Comparison of ENCODE assay signal across 9 cellular contexts in the genomic region with DNA sequence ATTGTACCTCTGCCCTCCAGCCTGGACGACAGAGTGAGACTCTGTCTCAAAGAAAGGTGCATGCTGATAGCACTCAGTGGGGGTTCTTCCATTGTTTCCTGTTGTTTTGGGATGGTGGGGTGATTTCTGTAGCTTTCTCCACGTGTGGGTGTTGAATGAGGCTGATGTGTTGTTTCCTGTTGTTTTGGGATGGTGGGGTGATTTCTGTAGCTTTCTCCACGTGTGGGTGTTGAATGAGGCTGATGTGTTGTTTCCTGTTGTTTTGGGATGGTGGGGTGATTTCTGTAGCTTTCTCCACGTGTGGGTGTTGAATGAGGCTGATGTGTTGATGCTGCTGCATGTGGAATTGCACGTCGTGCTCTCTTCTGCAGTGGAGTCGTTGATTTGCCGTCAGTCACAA. TPM values are rescaled to one million over a fixed set of nuclear protein-coding genes. Genes with fewer than 3 reads are reported as not detected.
DNase-seq lines count a peak whose midpoint lies in the region; ATAC-seq and TF ChIP-seq lines count a peak whose summit lies in the region.
"Not testable (repeated sequence)": the region's sequence is repeated elsewhere in the genome, so short reads cannot be mapped to it uniquely, and the experiment has no call there.
"Had no signal": no experiment of that assay in that cellular context is flagged by ENCODE, and none has a peak within 500 bp of the region (broad histone marks: within the 10 kb centered on the region; RNA-seq: fewer than 3 reads in every experiment).

No MANE protein-coding gene starts in this region.

- intact Hi-C loops in HCT116 (cut with micrococcal nuclease): not testable (repeated sequence)
- intact Hi-C loops in activated CD4-positive, alpha-beta T cell treated with anti-CD3 and anti-CD28 coated beads, Interleukin-2, amount 10 ng/mL, durations not matched to agents 24 days and 14 days (cut with micrococcal nuclease): loop anchor here (1.0 kb wide), 2 partner anchors 22 to 38 kb away; a partner anchor contains a TSS
- intact Hi-C loops in natural killer cell (cut with micrococcal nuclease): loop anchor here (1.0 to 5.0 kb wide), 3 partner anchors 22 to 52 kb away; a partner anchor contains a TSS

- H3K27me3 Mint-ChIP-seq in activated CD4-positive, alpha-beta T cell treated with anti-CD3 and anti-CD28 coated beads, Interleukin-2, amount 10 ng/mL, durations not matched to agents 24 days and 14 days; activated T-helper 17 cell treated with anti-CD3 and anti-CD28 coated beads, Interleukin-2, amount 50 U/mL, for 72 hours; central memory CD8-positive, alpha-beta T cell; natural killer cell (ENCODE audit: low read depth in 2 of 2): not testable (repeated sequence)

- TF ChIP-seq CTCF in HCT116 (IDR thresholded peaks at IDR 0.05 in 2 of 3, conservative IDR thresholded peaks at IDR 0.05 in 1 of 3; ENCODE audit: borderline replicate concordance in 1 of 3, insufficient read depth in 1 of 3, low read depth in 2 of 3, low read length in 2 of 3); natural killer cell (IDR thresholded peaks at IDR 0.05): not testable (repeated sequence)

- peaks cover 79% of the 10 kb centered on the region for H3K79me2 ChIP-seq in HCT116 (ENCODE audit: insufficient read depth, low read length)

- not testable (repeated sequence) for TF ChIP-seq POLR2A in HCT116 (IDR thresholded peaks at IDR 0.05; ENCODE audit: borderline replicate concordance, extremely low read depth, insufficient read depth, insufficient read length)

- not testable (repeated sequence) for H3K4me1 ChIP-seq in HCT116 (ENCODE audit: control insufficient read depth in 1 of 2, insufficient read depth in 2 of 2, low read length in 2 of 2)

- not testable (repeated sequence) for TF ChIP-seq RAD21 in HCT116 (IDR thresholded peaks at IDR 0.05; ENCODE audit: low read depth)

- peaks cover 21% of the 10 kb centered on the region for H3K4me1 Mint-ChIP-seq in activated CD4-positive, alpha-beta T cell treated with anti-CD3 and anti-CD28 coated beads, Interleukin-2, amount 10 ng/mL, durations not matched to agents 24 days and 14 days
- not testable (repeated sequence) for H3K4me1 Mint-ChIP-seq in activated T-helper 17 cell treated with anti-CD3 and anti-CD28 coated beads, Interleukin-2, amount 50 U/mL, for 72 hours
- H3K4me1 Mint-ChIP-seq in central memory CD8-positive, alpha-beta T cell: peaks cover 13% of the 10 kb centered on the region
- H3K4me1 Mint-ChIP-seq in natural killer cell: peaks cover 0 to 39% of the 10 kb centered on the region in 2 donors

- H3K27ac Mint-ChIP-seq in activated CD4-positive, alpha-beta T cell treated with anti-CD3 and anti-CD28 coated beads, Interleukin-2, amount 10 ng/mL, durations not matched to agents 24 days and 14 days: peak overlapping the region; percentile 97
- peak overlapping the region; percentile 39 for H3K27ac Mint-ChIP-seq in activated T-helper 17 cell treated with anti-CD3 and anti-CD28 coated beads, Interleukin-2, amount 50 U/mL, for 72 hours
- peak overlapping the region; percentile 25 for H3K27ac Mint-ChIP-seq in central memory CD8-positive, alpha-beta T cell (ENCODE audit: low read depth)
- H3K27ac Mint-ChIP-seq in natural killer cell: peak overlapping the region in 1 of 2 donors; percentile 67

- TSS peak; percentile 13 for BruUV-seq in HCT116 (replicated peaks; lab: Mats Ljungman, UMichigan)

- CTCF ChIA-PET in HCT116 (lab: Charles Lee): not testable (repeated sequence)

- peaks cover 92% of the 10 kb centered on the region for H3K36me3 Mint-ChIP-seq in activated CD4-positive, alpha-beta T cell treated with anti-CD3 and anti-CD28 coated beads, Interleukin-2, amount 10 ng/mL, durations not matched to agents 24 days and 14 days (ENCODE audit: low read depth)
- H3K36me3 Mint-ChIP-seq in activated T-helper 17 cell treated with anti-CD3 and anti-CD28 coated beads, Interleukin-2, amount 50 U/mL, for 72 hours (ENCODE audit: low read depth): peaks cover 99% of the 10 kb centered on the region
- H3K36me3 Mint-ChIP-seq in central memory CD8-positive, alpha-beta T cell (ENCODE audit: insufficient read depth): peaks cover 86% of the 10 kb centered on the region
- H3K36me3 Mint-ChIP-seq in natural killer cell: peaks cover 39% of the 10 kb centered on the region

- H3K4me2 ChIP-seq in HCT116 (ENCODE audit: low read length): not testable (repeated sequence)

- not testable (repeated sequence) for H2AFZ ChIP-seq in HCT116 (ENCODE audit: low read depth, low read length, poor library complexity, severe bottlenecking)

- not testable (repeated sequence) for H3K4me3 ChIP-seq in HCT116 (replicated peaks in 1 of 2; ENCODE audit: low read depth in 1 of 2, low read length in 2 of 2)

- not testable (repeated sequence) for H3K9me3 Mint-ChIP-seq in activated CD4-positive, alpha-beta T cell treated with anti-CD3 and anti-CD28 coated beads, Interleukin-2, amount 10 ng/mL, durations not matched to agents 24 days and 14 days; activated T-helper 17 cell treated with anti-CD3 and anti-CD28 coated beads, Interleukin-2, amount 50 U/mL, for 72 hours; central memory CD8-positive, alpha-beta T cell; natural killer cell

- peak overlapping the region; percentile 59 for H3K4me3 Mint-ChIP-seq in activated CD4-positive, alpha-beta T cell treated with anti-CD3 and anti-CD28 coated beads, Interleukin-2, amount 10 ng/mL, durations not matched to agents 24 days and 14 days
- not testable (repeated sequence) for H3K4me3 Mint-ChIP-seq in activated T-helper 17 cell treated with anti-CD3 and anti-CD28 coated beads, Interleukin-2, amount 50 U/mL, for 72 hours; central memory CD8-positive, alpha-beta T cell; natural killer cell

- not testable (repeated sequence) for H3K27ac ChIP-seq in HCT116 (ENCODE audit: low read depth, low read length)

- H4K20me1 ChIP-seq in HCT116 (ENCODE audit: insufficient read depth): not testable (repeated sequence)

- not testable (repeated sequence) for H3K9me2 ChIP-seq in HCT116 (ENCODE audit: insufficient read depth)

- H3K27me3 ChIP-seq in HCT116 (ENCODE audit: insufficient read depth, low read length): not testable (repeated sequence)

- peaks cover 72 to 78% of the 10 kb centered on the region in 2 experiments for H3K36me3 ChIP-seq in HCT116 (ENCODE audit: control insufficient read depth in 1 of 2, insufficient read depth in 2 of 2, low read length in 2 of 2)

- H3K9ac ChIP-seq in HCT116 (ENCODE audit: low read length): not testable (repeated sequence)

- RAD21 ChIA-PET in HCT116 (lab: Charles Lee; ENCODE audit: low non-redundant PET in 1 of 2, low total read pairs in 2 of 2, uncharacterized antibody in 2 of 2, unreplicated experiment in 2 of 2): not testable (repeated sequence)

- POLR2A ChIA-PET in HCT116 (lab: Charles Lee): not testable (repeated sequence)

- H3K9me3 ChIP-seq in HCT116 (ENCODE audit: control insufficient read depth in 1 of 2, insufficient read depth in 1 of 2, low read depth in 1 of 2, low read length in 2 of 2): not testable (repeated sequence)

- DNase-seq in HCT116 (ENCODE audit: low read depth, low spot score); activated CD4-positive, alpha-beta T cell treated with anti-CD3 and anti-CD28 coated beads, Interleukin-2, amount 10 ng/mL, durations not matched to agents 24 days and 14 days; central memory CD8-positive, alpha-beta T cell (ENCODE audit: low spot score in 2 of 2): not testable (repeated sequence)
- peak; percentile 31 for DNase-seq in natural killer cell

- not testable (repeated sequence) for ATAC-seq in HCT116
- peak; percentile 62 for ATAC-seq in activated T-helper 17 cell treated with anti-CD3 and anti-CD28 coated beads, Interleukin-2, amount 50 U/mL, for 72 hours (replicated peaks)
- peak; percentile 95 for ATAC-seq in central memory CD8-positive, alpha-beta T cell (replicated peaks; ENCODE audit: extremely low read depth, poor library complexity, severe bottlenecking)
- ATAC-seq in natural killer cell: peak in 2 of 3 donors; percentile 91 to 93

RNA-seq across cellular contexts. Expression of a gene that starts 15.7 kb away (rescaled TPM):
- total RNA-seq in HCT116 (2021; ENCODE audit: unreplicated experiment) (not detected), natural killer cell (not detected)
- polyA plus RNA-seq in HCT116 (2012): not detected in 2 replicates
- not detected in 2 replicates for total RNA-seq in activated CD4-positive, alpha-beta T cell treated with anti-CD3 and anti-CD28 coated beads, Interleukin-2, amount 10 ng/mL, durations not matched to agents 24 days and 14 days
- under 1 TPM in 1 of 2 donors, not detected in 1; 0.26 TPM for total RNA-seq in activated T-helper 17 cell treated with anti-CD3 and anti-CD28 coated beads, Interleukin-2, amount 50 U/mL, for 72 hours
- total RNA-seq: Caco-2; CD4-positive, alpha-beta T cell had no signal
- polyA plus RNA-seq: A549, IgD-negative memory B cell had no signal

RNA-seq across cellular contexts. Expression of a gene that starts 21.7 kb away (rescaled TPM):
- 111 TPM for total RNA-seq in HCT116 (2021; ENCODE audit: unreplicated experiment)
- 41.8 and 49.2 TPM in 2 replicates for polyA plus RNA-seq in HCT116 (2012)
- total RNA-seq in activated CD4-positive, alpha-beta T cell treated with anti-CD3 and anti-CD28 coated beads, Interleukin-2, amount 10 ng/mL, durations not matched to agents 24 days and 14 days: 187 and 194 TPM in 2 replicates
- 100 to 1,000 TPM in 1 of 2 donors, 10 to 100 TPM in 1; 68.6 to 101 TPM for total RNA-seq in activated T-helper 17 cell treated with anti-CD3 and anti-CD28 coated beads, Interleukin-2, amount 50 U/mL, for 72 hours
- total RNA-seq in natural killer cell: 10 to 100 TPM; 53.9 to 99.6 (median 72.5) TPM

RNA-seq across cellular contexts. Expression of a gene that starts 39.0 kb away (rescaled TPM):
- 37.8 TPM for total RNA-seq in HCT116 (2021; ENCODE audit: unreplicated experiment)
- 25.3 and 27.4 TPM in 2 replicates for polyA plus RNA-seq in HCT116 (2012)
- total RNA-seq in activated CD4-positive, alpha-beta T cell treated with anti-CD3 and anti-CD28 coated beads, Interleukin-2, amount 10 ng/mL, durations not matched to agents 24 days and 14 days: 74.6 and 75.5 TPM in 2 replicates
- 10 to 100 TPM; 59.0 to 87.9 TPM for total RNA-seq in activated T-helper 17 cell treated with anti-CD3 and anti-CD28 coated beads, Interleukin-2, amount 50 U/mL, for 72 hours
- total RNA-seq in natural killer cell: 100 to 1,000 TPM; 156 to 229 (median 163) TPM

RNA-seq across cellular contexts. Expression of a gene that starts 46.2 kb away (rescaled TPM):
- 9.1 TPM for total RNA-seq in HCT116 (2021; ENCODE audit: unreplicated experiment)
- 5.7 and 6.4 TPM in 2 replicates for polyA plus RNA-seq in HCT116 (2012)
- total RNA-seq in activated CD4-positive, alpha-beta T cell treated with anti-CD3 and anti-CD28 coated beads, Interleukin-2, amount 10 ng/mL, durations not matched to agents 24 days and 14 days: 17.4 and 18.1 TPM in 2 replicates
- 10 to 100 TPM; 23.8 to 31.3 TPM for total RNA-seq in activated T-helper 17 cell treated with anti-CD3 and anti-CD28 coated beads, Interleukin-2, amount 50 U/mL, for 72 hours
- total RNA-seq in natural killer cell: 10 to 100 TPM; 56.3 to 59.6 (median 57.6) TPM
